27 cellular contexts compared by ENCODE assay signal in genomic region chr17:61469949-61470348, GRCh38. TPM values are rescaled to one million over a fixed set of nuclear protein-coding genes. Genes with fewer than 3 reads are reported as not detected.
"Had no signal": no experiment of that assay in that cellular context is flagged by ENCODE, and none has a peak within 500 bp of the region (broad histone marks: within the 10 kb centered on the region; RNA-seq: fewer than 3 reads in every experiment).

No MANE protein-coding gene starts in this region.

- H3K36me3 Mint-ChIP-seq: activated CD4-positive, alpha-beta memory T cell treated with anti-CD3 and anti-CD28 coated beads for 36 hours; activated naive CD8-positive, alpha-beta T cell treated with anti-CD3 and anti-CD28 coated beads, Interleukin-2, amount 10 ng/mL, durations not matched to agents 7 days and 5 days had no signal

- H3K9ac ChIP-seq: SK-N-SH had no signal

- H3K36me3 ChIP-seq: adrenal gland, breast epithelium, SJCRH30 had no signal

- H3K4me3 Mint-ChIP-seq: activated CD4-positive, alpha-beta memory T cell treated with anti-CD3 and anti-CD28 coated beads for 36 hours; activated CD4-positive, alpha-beta T cell treated with anti-CD3 and anti-CD28 coated beads, Interleukin-2, amount 10 ng/mL, durations not matched to agents 24 days and 14 days; activated naive CD8-positive, alpha-beta T cell treated with anti-CD3 and anti-CD28 coated beads, Interleukin-2, amount 10 ng/mL, durations not matched to agents 7 days and 5 days; activated T-cell treated with anti-CD3 and anti-CD28 coated beads, Interleukin-2, amount 50 U/mL, for 4 hours; T-helper 2 cell treated with Interferon-gamma antibody and Interleukin-4, amounts not matched to agents 5 μg/mL and 100 μg/mL, for 36 hours had no signal

- H3K4me1 Mint-ChIP-seq: activated CD4-positive, alpha-beta T cell treated with anti-CD3 and anti-CD28 coated beads, Interleukin-2, amount 10 ng/mL, durations not matched to agents 24 days and 14 days; activated naive CD8-positive, alpha-beta T cell treated with anti-CD3 and anti-CD28 coated beads, Interleukin-2, amount 10 ng/mL, durations not matched to agents 7 days and 5 days had no signal

- H3K9me3 ChIP-seq: adrenal gland, breast epithelium, SJCRH30, SK-N-SH had no signal

- H3K4me1 ChIP-seq: breast epithelium, SJCRH30 had no signal

- H3K9me3 Mint-ChIP-seq: activated CD4-positive, alpha-beta memory T cell treated with anti-CD3 and anti-CD28 coated beads for 36 hours; activated CD4-positive, alpha-beta T cell treated with anti-CD3 and anti-CD28 coated beads, Interleukin-2, amount 10 ng/mL, durations not matched to agents 24 days and 14 days; activated naive CD8-positive, alpha-beta T cell treated with anti-CD3 and anti-CD28 coated beads, Interleukin-2, amount 10 ng/mL, durations not matched to agents 7 days and 5 days; activated T-cell treated with anti-CD3 and anti-CD28 coated beads, Interleukin-2, amount 50 U/mL, for 4 hours; T-helper 2 cell treated with Interferon-gamma antibody and Interleukin-4, amounts not matched to agents 5 μg/mL and 100 μg/mL, for 36 hours had no signal

- H3K4me3 ChIP-seq: adrenal gland, breast epithelium, SJCRH30 had no signal

- H3K27me3 ChIP-seq: adrenal gland, breast epithelium, SJCRH30 had no signal

- H3K27ac ChIP-seq: adrenal gland, breast epithelium, SJCRH30 had no signal

- H3K9me2 ChIP-seq: SK-N-SH had no signal

- H3K4me2 ChIP-seq: SK-N-SH had no signal

- DNase-seq: activated CD4-positive, alpha-beta memory T cell treated with anti-CD3 and anti-CD28 coated beads for 36 hours; activated CD4-positive, alpha-beta T cell treated with anti-CD3 and anti-CD28 coated beads, Interleukin-2, amount 10 ng/mL, durations not matched to agents 24 days and 14 days; activated CD4-positive, CD25-positive, alpha-beta regulatory T cell treated with anti-CD3 and anti-CD28 coated beads, Interleukin-2, amount 50 U/mL, for 72 hours; activated CD8-positive, alpha-beta memory T cell treated with anti-CD3 and anti-CD28 coated beads for 24 hours; activated gamma-delta T cell treated with Interleukin-2 at 50 U/mL for 16 hours; activated naive CD4-positive, alpha-beta T cell treated with anti-CD3 and anti-CD28 coated beads, Interleukin-2, amount 50 U/mL, for 16 hours; activated naive CD8-positive, alpha-beta T cell treated with anti-CD3 and anti-CD28 coated beads, Interleukin-2, amount 10 ng/mL, durations not matched to agents 7 days and 5 days; activated T-cell treated with anti-CD3 and anti-CD28 coated beads, Interleukin-2, amount 50 U/mL, for 4 hours; anterior cingulate cortex; central memory CD4-positive, alpha-beta T cell; KG1; NCI-H1048; NCI-H1694; NCI-H2029; NCI-H345; NCI-H510A; NCI-H526 treated with DMSO at 0.1 percent for 48 hours; NCI-H82; SJCRH30; SK-N-SH had no signal

- H3K27ac Mint-ChIP-seq: activated CD4-positive, alpha-beta memory T cell treated with anti-CD3 and anti-CD28 coated beads for 36 hours; activated CD4-positive, alpha-beta T cell treated with anti-CD3 and anti-CD28 coated beads, Interleukin-2, amount 10 ng/mL, durations not matched to agents 24 days and 14 days; activated naive CD8-positive, alpha-beta T cell treated with anti-CD3 and anti-CD28 coated beads, Interleukin-2, amount 10 ng/mL, durations not matched to agents 7 days and 5 days; T-helper 2 cell treated with Interferon-gamma antibody and Interleukin-4, amounts not matched to agents 5 μg/mL and 100 μg/mL, for 36 hours had no signal

- ATAC-seq: activated T-cell treated with anti-CD3 and anti-CD28 coated beads, Interleukin-2, amount 50 U/mL, for 4 hours had no signal

RNA-seq across cellular contexts. Expression of gene TBX4, which starts 17.7 kb away (rescaled TPM):
- total RNA-seq: activated CD4-positive, alpha-beta memory T cell treated with anti-CD3 and anti-CD28 coated beads for 36 hours; activated CD4-positive, alpha-beta T cell treated with anti-CD3 and anti-CD28 coated beads, Interleukin-2, amount 10 ng/mL, durations not matched to agents 24 days and 14 days; activated naive CD8-positive, alpha-beta T cell treated with anti-CD3 and anti-CD28 coated beads, Interleukin-2, amount 10 ng/mL, durations not matched to agents 7 days and 5 days; activated T-cell treated with anti-CD3 and anti-CD28 coated beads, Interleukin-2, amount 50 U/mL, for 4 hours; LHCN-M2; OCI-LY7; RPMI7951; T-helper 1 cell treated with Interleukin-12 subunit alpha and Interleukin-12 subunit beta and Interleukin-4 antibody, amounts not matched to agents 30 ng/mL and 1 ng/mL, for 36 hours had no signal
